In genomic region chr15:80825361-80826030, GRCh38 we compare ENCODE assay signal across 13 cellular contexts. TPM values are rescaled to one million over a fixed set of nuclear protein-coding genes. Genes with fewer than 3 reads are reported as not detected.
DNase-seq lines count a peak whose midpoint lies in the region; ATAC-seq and TF ChIP-seq lines count a peak whose summit lies in the region.
"Had no signal": no experiment of that assay in that cellular context is flagged by ENCODE, and none has a peak within 500 bp of the region (broad histone marks: within the 10 kb centered on the region; RNA-seq: fewer than 3 reads in every experiment).

No MANE protein-coding gene starts in this region.

- peaks cover 12% of the 10 kb centered on the region for H3K4me1 ChIP-seq in adipocyte (ENCODE audit: control insufficient read depth, insufficient read depth, low read length)
- H3K4me1 ChIP-seq in lower lobe of right lung = no peaks in the 10 kb centered on the region

- H3K9ac ChIP-seq in adipocyte (ENCODE audit: low read length) = no peak overlapping the region

- intact Hi-C loops in lower lobe of right lung (cut with DNase I) = no loop called here

- DNase-seq in AG09319 (ENCODE audit: extremely low read depth, low read depth) = peak; percentile 69
- DNase-seq in GM03348 (ENCODE audit: low spot score) = peak; percentile 66
- peak; percentile 56 for DNase-seq in adipocyte (ENCODE audit: low read depth)
- DNase-seq in lower lobe of right lung = no peak
- DNase-seq in RKO (ENCODE audit: low spot score) = no peak
- DNase-seq in HK-2 (ENCODE audit: unreplicated experiment) = no peak
- no peak for DNase-seq in D341Med (ENCODE audit: low spot score)
- DNase-seq: activated CD8-positive, alpha-beta T cell treated with anti-CD3 and anti-CD28 coated beads, Interleukin-2, amount 10 ng/mL, durations not matched to agents 7 days and 5 days; activated effector memory CD4-positive, alpha-beta T cell treated with Interleukin-2 at 50 U/mL for 16 hours; endodermal cell; KG1; NCI-H2029 had no signal

- H3K4me3 ChIP-seq in adipocyte (ENCODE audit: low read length) = no peak overlapping the region
- H3K4me3 ChIP-seq in lower lobe of right lung = no peak overlapping the region

- no peak overlapping the region for H3K27ac ChIP-seq in lower lobe of right lung

- H3K27me3 ChIP-seq in adipocyte (replicated peaks; ENCODE audit: control insufficient read depth, insufficient read depth, low read length) (no peaks in the 10 kb centered on the region), lower lobe of right lung (ENCODE audit: low read depth) (no peaks in the 10 kb centered on the region)

- TF ChIP-seq CTCF in AG09319 (IDR thresholded peaks at IDR 0.05; ENCODE audit: low read depth, low read length) (no peak), lower lobe of right lung (IDR thresholded peaks at IDR 0.05) (no peak)

- H3K9me3 ChIP-seq in adipocyte (ENCODE audit: control insufficient read depth, low read length) (no peaks in the 10 kb centered on the region), lower lobe of right lung (no peaks in the 10 kb centered on the region)

- H3K36me3 ChIP-seq in adipocyte (ENCODE audit: control insufficient read depth, insufficient read depth, low read length, severe bottlenecking) (peaks cover 35% of the 10 kb centered on the region), lower lobe of right lung (no peaks in the 10 kb centered on the region)

- ATAC-seq in lower lobe of right lung = peak; percentile 81 to 86
- ATAC-seq in HG02885 (IDR thresholded peaks at IDR 0.05; ENCODE audit: poor library complexity, unreplicated experiment) = no peak
- ATAC-seq: activated CD8-positive, alpha-beta T cell treated with anti-CD3 and anti-CD28 coated beads, Interleukin-2, amount 10 ng/mL, durations not matched to agents 7 days and 5 days had no signal

RNA-seq across cellular contexts. Expression of gene CEMIP, which starts 46.3 kb away (rescaled TPM):
- total RNA-seq in lower lobe of right lung = 7.3 TPM
- total RNA-seq: activated CD8-positive, alpha-beta T cell treated with anti-CD3 and anti-CD28 coated beads, Interleukin-2, amount 10 ng/mL, durations not matched to agents 7 days and 5 days had no signal

Comparison
In these comparisons a context has a peak if more than half of its experiments do, and no peak if none do; other contexts are left out.
1. DNase-seq: peak in AG09319 (single experiment), GM03348 (single experiment) and adipocyte (single experiment); none in lower lobe of right lung (single experiment), RKO (single experiment), HK-2 (single experiment) and D341Med (single experiment).